16 cellular contexts compared by ENCODE assay signal in genomic region chr9:91786132-91786896, GRCh38.
DNase-seq lines count a peak whose midpoint lies in the region; ATAC-seq and TF ChIP-seq lines count a peak whose summit lies in the region.
"Had no signal": no experiment of that assay in that cellular context is flagged by ENCODE, and none has a peak within 500 bp of the region (broad histone marks: within the 10 kb centered on the region; RNA-seq: fewer than 3 reads in every experiment).

No MANE protein-coding gene starts in this region.

- peaks cover 20% of the 10 kb centered on the region for H3K9me3 Mint-ChIP-seq in neural progenitor cell

- no peak overlapping the region for H3K4me3 Mint-ChIP-seq in neural progenitor cell
- H3K4me3 Mint-ChIP-seq: CD4-positive, alpha-beta memory T cell had no signal

- H3K36me3 ChIP-seq in neural progenitor cell = no peaks in the 10 kb centered on the region
- H3K36me3 ChIP-seq: BE2C had no signal

- no peak overlapping the region for H2AFZ ChIP-seq in neural progenitor cell (replicated peaks)

- peaks cover 5% of the 10 kb centered on the region for H3K9me3 ChIP-seq in neural progenitor cell (ENCODE audit: low read depth)
- H3K9me3 ChIP-seq: BE2C had no signal

- peaks cover 13% of the 10 kb centered on the region for H3K79me2 ChIP-seq in neural progenitor cell (ENCODE audit: low read depth)

- peaks cover 8% of the 10 kb centered on the region for H3F3A ChIP-seq in neural progenitor cell (ENCODE audit: low read depth)

- no peak for ATAC-seq in Right ventricle myocardium inferior
- no peak for ATAC-seq in HG03039 (IDR thresholded peaks at IDR 0.05; ENCODE audit: unreplicated experiment)
- ATAC-seq: HCT116 had no signal

- no peak overlapping the region for H3K9ac ChIP-seq in neural progenitor cell

- H4K20me1 ChIP-seq in neural progenitor cell (ENCODE audit: low read depth) = peaks cover 13% of the 10 kb centered on the region

- H3K27me3 Mint-ChIP-seq in neural progenitor cell (ENCODE audit: insufficient read depth, low read depth) = peaks cover 2% of the 10 kb centered on the region

- TF ChIP-seq CTCF in neural progenitor cell (IDR thresholded peaks at IDR 0.05) = no peak

- intact Hi-C loops in Right ventricle myocardium inferior (cut with DNase I) = no loop called here

- no peak overlapping the region for H3K27ac ChIP-seq in neural progenitor cell
- H3K27ac ChIP-seq: SK-N-MC had no signal

- H3K4me2 ChIP-seq in neural progenitor cell = no peak overlapping the region

- peak overlapping the region; percentile 15 for H3K27ac Mint-ChIP-seq in neural progenitor cell
- H3K27ac Mint-ChIP-seq: CD4-positive, alpha-beta memory T cell had no signal

- peak; percentile 26 for DNase-seq in activated CD8-positive, alpha-beta memory T cell treated with anti-CD3 and anti-CD28 coated beads for 24 hours
- no peak for DNase-seq in activated CD8-positive, alpha-beta memory T cell treated with anti-CD3 and anti-CD28 coated beads, Interleukin-2, amount 50 U/mL, for 48 hours
- DNase-seq in ecto neural progenitor cell (ENCODE audit: low spot score) = peak; percentile 29
- no peak for DNase-seq in neural progenitor cell (ENCODE audit: low spot score)
- DNase-seq in Right ventricle myocardium inferior (ENCODE audit: missing footprints) = no peak
- no peak for DNase-seq in NCI-H526 treated with DMSO at 0.1 percent for 48 hours (lab: John Stamatoyannopoulos, UW)
- DNase-seq in stimulated activated naive CD4-positive, alpha-beta T cell treated with Interleukin-2 at 50 U/mL for 16 hours (lab: John Stamatoyannopoulos, UW) = no peak
- DNase-seq: 8988T; BE2C; CD4-positive, alpha-beta memory T cell; DMS79 treated with DMSO at 0.1 percent for 48 hours; KBM-7; NCI-H446 treated with DMSO at 0.1 percent for 48 hours had no signal

- H3K27me3 ChIP-seq in neural progenitor cell = no peaks in the 10 kb centered on the region
- H3K27me3 ChIP-seq: BE2C had no signal

- H3K36me3 Mint-ChIP-seq in neural progenitor cell = peaks cover 27% of the 10 kb centered on the region
- H3K36me3 Mint-ChIP-seq: CD4-positive, alpha-beta memory T cell had no signal

- H3K4me1 ChIP-seq in neural progenitor cell = peaks cover 9% of the 10 kb centered on the region
- H3K4me1 ChIP-seq: BE2C had no signal

- H3K4me1 Mint-ChIP-seq in neural progenitor cell = peaks cover 22% of the 10 kb centered on the region

- no peak overlapping the region for H3K4me3 ChIP-seq in neural progenitor cell
- H3K4me3 ChIP-seq: SK-N-MC had no signal

Comparison
In these comparisons a context has a peak if more than half of its experiments do, and no peak if none do; other contexts are left out.
1. DNase-seq: peak in activated CD8-positive, alpha-beta memory T cell treated with anti-CD3 and anti-CD28 coated beads for 24 hours (single experiment) and ecto neural progenitor cell (single experiment); none in activated CD8-positive, alpha-beta memory T cell treated with anti-CD3 and anti-CD28 coated beads, Interleukin-2, amount 50 U/mL, for 48 hours (single experiment), neural progenitor cell (single experiment), Right ventricle myocardium inferior (single experiment), NCI-H526 treated with DMSO at 0.1 percent for 48 hours (single experiment) and stimulated activated naive CD4-positive, alpha-beta T cell treated with Interleukin-2 at 50 U/mL for 16 hours (single experiment).